In the genomic region with DNA sequence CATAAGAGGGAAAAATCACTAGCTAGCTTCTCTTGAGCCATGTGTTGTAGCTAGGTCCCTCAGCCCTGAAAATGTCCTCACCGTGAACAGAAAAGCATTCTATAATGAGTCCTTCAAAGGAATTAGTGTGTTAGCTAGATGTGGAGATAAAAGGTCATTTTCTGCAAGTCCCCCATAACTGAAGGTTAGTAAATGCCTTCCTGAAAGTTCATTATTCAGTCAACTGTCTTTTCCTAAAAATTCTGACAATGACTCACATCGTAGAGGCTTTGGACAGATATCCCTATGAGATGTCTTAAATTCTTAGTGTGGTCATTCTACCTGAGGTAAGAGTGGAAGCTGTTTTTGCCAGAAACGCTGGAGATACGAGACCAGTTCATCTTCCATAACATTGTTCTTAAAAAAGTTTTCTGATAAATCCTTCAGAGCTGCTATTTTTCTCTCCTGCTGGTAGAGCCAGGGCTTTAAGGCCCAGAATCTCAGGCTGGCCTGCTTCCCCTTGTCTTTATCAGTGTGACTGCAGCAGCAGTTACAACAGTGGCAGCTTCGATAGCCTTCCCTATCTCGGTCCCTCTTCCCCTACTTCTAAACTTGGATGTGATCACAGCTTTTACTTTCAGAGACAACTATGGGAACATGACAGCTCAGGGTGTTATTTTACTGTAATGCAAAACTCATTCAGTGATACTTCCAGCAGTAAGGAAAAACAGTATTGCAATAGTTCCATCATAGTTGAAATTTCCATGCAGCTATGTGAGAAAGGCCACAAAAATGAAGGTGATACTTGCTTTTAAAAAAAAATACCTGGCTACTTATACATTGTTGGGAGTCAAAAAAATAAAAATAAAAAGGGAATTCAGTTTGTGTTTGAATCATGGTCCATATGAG, we compare ENCODE assay signal across 1 cellular context.
A peak's percentile ranks its signal among the peaks of the same experiment; 100 is the strongest.
TF ChIP-seq lines count a peak whose summit lies in the region.

No MANE protein-coding gene starts in this region.

TF ChIP-seq in K562, 482 proteins besides CTCF, POLR2A, EP300 and RAD21 (continued from another document and continues in another):
- TF ChIP-seq AFF4 (CRISPR knock-in tag; IDR thresholded peaks at IDR 0.05), result peak; percentile 91
- no peak for TF ChIP-seq HDAC6 (IDR thresholded peaks at IDR 0.05; ENCODE audit: low read depth, low read length)
- TF ChIP-seq GATA2 (CRISPR knock-in tag; IDR thresholded peaks at IDR 0.05), result peak; percentile 97
- no peak for TF ChIP-seq NR4A1 (CRISPR knock-in tag; IDR thresholded peaks at IDR 0.05)
- peak; percentile 19 for TF ChIP-seq NR4A1 (tag; IDR thresholded peaks at IDR 0.05)
- no peak for TF ChIP-seq FIP1L1 (IDR thresholded peaks at IDR 0.05; ENCODE audit: low read depth, low read length, poor library complexity, severe bottlenecking)
- TF ChIP-seq ZNF696 (CRISPR knock-in tag; conservative IDR thresholded peaks at IDR 0.05), result no peak
- peak; percentile 57; the same call in 1 of the 2 replicates for TF ChIP-seq FOXJ2 (tag; IDR thresholded peaks at IDR 0.05)
- TF ChIP-seq, protein P1, sequence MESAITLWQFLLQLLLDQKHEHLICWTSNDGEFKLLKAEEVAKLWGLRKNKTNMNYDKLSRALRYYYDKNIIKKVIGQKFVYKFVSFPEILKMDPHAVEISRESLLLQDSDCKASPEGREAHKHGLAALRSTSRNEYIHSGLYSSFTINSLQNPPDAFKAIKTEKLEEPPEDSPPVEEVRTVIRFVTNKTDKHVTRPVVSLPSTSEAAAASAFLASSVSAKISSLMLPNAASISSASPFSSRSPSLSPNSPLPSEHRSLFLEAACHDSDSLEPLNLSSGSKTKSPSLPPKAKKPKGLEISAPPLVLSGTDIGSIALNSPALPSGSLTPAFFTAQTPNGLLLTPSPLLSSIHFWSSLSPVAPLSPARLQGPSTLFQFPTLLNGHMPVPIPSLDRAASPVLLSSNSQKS (CRISPR knock-in tag; IDR thresholded peaks at IDR 0.05), result no peak
- peak; percentile 97 for TF ChIP-seq NEUROD1 (IDR thresholded peaks at IDR 0.05; ENCODE audit: borderline replicate concordance, low read depth, low read length, partially characterized antibody)
- TF ChIP-seq ARID2 (IDR thresholded peaks at IDR 0.05), result peak; percentile 55; the same call in 1 of the 2 replicates
- TF ChIP-seq RERE (CRISPR knock-in tag; IDR thresholded peaks at IDR 0.05; ENCODE audit: borderline replicate concordance), result no peak
- TF ChIP-seq SMC3 (conservative IDR thresholded peaks at IDR 0.05; ENCODE audit: insufficient read depth, low read depth, low read length), result 0 out of 2 replicates have a peak, but pooled peaks have one; percentile 14
- TF ChIP-seq SOX6 (IDR thresholded peaks at IDR 0.05), result peak; percentile 99
- no peak for TF ChIP-seq NR1H2 (CRISPR knock-in tag; IDR thresholded peaks at IDR 0.05)
- no peak; the same call in none of the 2 replicates for TF ChIP-seq NCOA6 (IDR thresholded peaks at IDR 0.05)
- TF ChIP-seq, protein P2, sequence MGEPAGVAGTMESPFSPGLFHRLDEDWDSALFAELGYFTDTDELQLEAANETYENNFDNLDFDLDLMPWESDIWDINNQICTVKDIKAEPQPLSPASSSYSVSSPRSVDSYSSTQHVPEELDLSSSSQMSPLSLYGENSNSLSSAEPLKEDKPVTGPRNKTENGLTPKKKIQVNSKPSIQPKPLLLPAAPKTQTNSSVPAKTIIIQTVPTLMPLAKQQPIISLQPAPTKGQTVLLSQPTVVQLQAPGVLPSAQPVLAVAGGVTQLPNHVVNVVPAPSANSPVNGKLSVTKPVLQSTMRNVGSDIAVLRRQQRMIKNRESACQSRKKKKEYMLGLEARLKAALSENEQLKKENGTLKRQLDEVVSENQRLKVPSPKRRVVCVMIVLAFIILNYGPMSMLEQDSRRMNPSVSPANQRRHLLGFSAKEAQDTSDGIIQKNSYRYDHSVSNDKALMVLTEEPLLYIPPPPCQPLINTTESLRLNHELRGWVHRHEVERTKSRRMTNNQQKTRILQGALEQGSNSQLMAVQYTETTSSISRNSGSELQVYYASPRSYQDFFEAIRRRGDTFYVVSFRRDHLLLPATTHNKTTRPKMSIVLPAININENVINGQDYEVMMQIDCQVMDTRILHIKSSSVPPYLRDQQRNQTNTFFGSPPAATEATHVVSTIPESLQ (CRISPR knock-in tag; IDR thresholded peaks at IDR 0.05), result no peak; the same call in 1 of the 2 replicates
- TF ChIP-seq THRB (CRISPR knock-in tag; conservative IDR thresholded peaks at IDR 0.05), result no peak
- peak; percentile 61 to 86; a peak in 3 of 4 replicates for TF ChIP-seq HDAC1 (IDR thresholded peaks at IDR 0.05)
- TF ChIP-seq ZNF143 (CRISPR knock-in tag; IDR thresholded peaks at IDR 0.05), result no peak
- no peak for TF ChIP-seq ELF4 (CRISPR knock-in tag; IDR thresholded peaks at IDR 0.05)
- TF ChIP-seq KDM5B (IDR thresholded peaks at IDR 0.05; ENCODE audit: insufficient replicate concordance, low read depth, low read length), result no peak
- peak in 1 of 3 experiments; percentile 87; a peak in 2 of 6 replicates for TF ChIP-seq ZBTB11 (CRISPR knock-in tag; IDR thresholded peaks at IDR 0.05)
- no peak for TF ChIP-seq SNIP1 (IDR thresholded peaks at IDR 0.05; ENCODE audit: low read depth)
- TF ChIP-seq, protein P3, sequence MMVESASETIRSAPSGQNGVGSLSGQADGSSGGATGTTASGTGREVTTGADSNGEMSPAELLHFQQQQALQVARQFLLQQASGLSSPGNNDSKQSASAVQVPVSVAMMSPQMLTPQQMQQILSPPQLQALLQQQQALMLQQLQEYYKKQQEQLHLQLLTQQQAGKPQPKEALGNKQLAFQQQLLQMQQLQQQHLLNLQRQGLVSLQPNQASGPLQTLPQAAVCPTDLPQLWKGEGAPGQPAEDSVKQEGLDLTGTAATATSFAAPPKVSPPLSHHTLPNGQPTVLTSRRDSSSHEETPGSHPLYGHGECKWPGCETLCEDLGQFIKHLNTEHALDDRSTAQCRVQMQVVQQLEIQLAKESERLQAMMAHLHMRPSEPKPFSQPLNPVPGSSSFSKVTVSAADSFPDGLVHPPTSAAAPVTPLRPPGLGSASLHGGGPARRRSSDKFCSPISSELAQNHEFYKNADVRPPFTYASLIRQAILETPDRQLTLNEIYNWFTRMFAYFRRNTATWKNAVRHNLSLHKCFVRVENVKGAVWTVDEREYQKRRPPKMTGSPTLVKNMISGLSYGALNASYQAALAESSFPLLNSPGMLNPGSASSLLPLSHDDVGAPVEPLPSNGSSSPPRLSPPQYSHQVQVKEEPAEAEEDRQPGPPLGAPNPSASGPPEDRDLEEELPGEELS (CRISPR knock-in tag; IDR thresholded peaks at IDR 0.05; ENCODE audit: borderline replicate concordance), result no peak
- no peak for TF ChIP-seq ZNF347 (CRISPR knock-in tag; IDR thresholded peaks at IDR 0.05; ENCODE audit: low read depth)
- TF ChIP-seq, protein P4, sequence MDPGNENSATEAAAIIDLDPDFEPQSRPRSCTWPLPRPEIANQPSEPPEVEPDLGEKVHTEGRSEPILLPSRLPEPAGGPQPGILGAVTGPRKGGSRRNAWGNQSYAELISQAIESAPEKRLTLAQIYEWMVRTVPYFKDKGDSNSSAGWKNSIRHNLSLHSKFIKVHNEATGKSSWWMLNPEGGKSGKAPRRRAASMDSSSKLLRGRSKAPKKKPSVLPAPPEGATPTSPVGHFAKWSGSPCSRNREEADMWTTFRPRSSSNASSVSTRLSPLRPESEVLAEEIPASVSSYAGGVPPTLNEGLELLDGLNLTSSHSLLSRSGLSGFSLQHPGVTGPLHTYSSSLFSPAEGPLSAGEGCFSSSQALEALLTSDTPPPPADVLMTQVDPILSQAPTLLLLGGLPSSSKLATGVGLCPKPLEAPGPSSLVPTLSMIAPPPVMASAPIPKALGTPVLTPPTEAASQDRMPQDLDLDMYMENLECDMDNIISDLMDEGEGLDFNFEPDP (CRISPR knock-in tag; IDR thresholded peaks at IDR 0.05), result no peak
- TF ChIP-seq EZH2 (IDR thresholded peaks at IDR 0.05; ENCODE audit: borderline replicate concordance, low read depth, low read length), result peak; percentile 98; the same call in 1 of the 2 replicates
- TF ChIP-seq ILF3 (IDR thresholded peaks at IDR 0.05; ENCODE audit: borderline replicate concordance), result peak; percentile 78; the same call in 1 of the 2 replicates
- no peak for TF ChIP-seq BRCA1 (IDR thresholded peaks at IDR 0.05)
- no peak for TF ChIP-seq BRCA1 (CRISPR knock-in tag; IDR thresholded peaks at IDR 0.05)
- peak; percentile 86 for TF ChIP-seq PHF21A (IDR thresholded peaks at IDR 0.05; ENCODE audit: borderline replicate concordance, low read depth)
- TF ChIP-seq CBX8 (IDR thresholded peaks at IDR 0.05; ENCODE audit: borderline replicate concordance, extremely low read depth, low read depth, low read length, poor library complexity, severe bottlenecking), result no peak
